31 cellular contexts compared by ENCODE assay signal in genomic region chr1:233362743-233363142, GRCh38.
"Had no signal": no experiment of that assay in that cellular context is flagged by ENCODE, and none has a peak within 500 bp of the region (broad histone marks: within the 10 kb centered on the region; RNA-seq: fewer than 3 reads in every experiment).

No MANE protein-coding gene starts in this region.

- H3K27me3 ChIP-seq: ascending aorta, cardiac muscle cell had no signal

- H3K27ac ChIP-seq: ascending aorta, cardiac muscle cell, WERI-Rb-1 had no signal

- H3K9me3 ChIP-seq: ascending aorta had no signal

- FAIRE-seq: bronchial epithelial cell had no signal

- H3K4me1 ChIP-seq: ascending aorta had no signal

- ATAC-seq: activated CD4-positive, alpha-beta T cell treated with anti-CD3 and anti-CD28 coated beads for 36 hours; activated CD4-positive, CD25-positive, alpha-beta regulatory T cell treated with anti-CD3 and anti-CD28 coated beads, Interleukin-2, amount 50 U/mL, for 24 hours; activated CD8-positive, alpha-beta memory T cell treated with anti-CD3 and anti-CD28 coated beads, Interleukin-2, amount 10 ng/mL, durations not matched to agents 7 days and 5 days; activated CD8-positive, alpha-beta T cell treated with anti-CD3 and anti-CD28 coated beads, Interleukin-2, amount 10 ng/mL, durations not matched to agents 7 days and 5 days; activated naive CD8-positive, alpha-beta T cell treated with anti-CD3 and anti-CD28 coated beads, Interleukin-2, amount 50 U/mL, for 24 hours; WTC11 had no signal

- H3K36me3 ChIP-seq: ascending aorta, cardiac muscle cell, WERI-Rb-1 had no signal

- H3K4me3 ChIP-seq: ascending aorta, cardiac muscle cell had no signal

- DNase-seq: activated CD4-positive, alpha-beta memory T cell treated with anti-CD3 and anti-CD28 coated beads, Interleukin-2, amount 10 ng/mL, durations not matched to agents 7 days and 5 days; activated CD4-positive, alpha-beta T cell treated with anti-CD3 and anti-CD28 coated beads for 1 hour; activated CD4-positive, alpha-beta T cell treated with anti-CD3 and anti-CD28 coated beads for 36 hours; activated CD4-positive, alpha-beta T cell treated with anti-CD3 and anti-CD28 coated beads for 48 hours; activated CD4-positive, alpha-beta T cell treated with anti-CD3 and anti-CD28 coated beads, Interleukin-2, amount 10 ng/mL, durations not matched to agents 7 days and 5 days; activated CD4-positive, alpha-beta T cell treated with anti-CD3 and anti-CD28 coated beads, Interleukin-2, amount 50 U/mL, for 48 hours; activated CD4-positive, CD25-positive, alpha-beta regulatory T cell; activated CD8-positive, alpha-beta memory T cell treated with anti-CD3 and anti-CD28 coated beads for 24 hours; activated CD8-positive, alpha-beta memory T cell treated with anti-CD3 and anti-CD28 coated beads, Interleukin-2, amount 10 ng/mL, durations not matched to agents 7 days and 5 days; activated CD8-positive, alpha-beta memory T cell treated with anti-CD3 and anti-CD28 coated beads, Interleukin-2, amount 50 U/mL, for 48 hours; activated CD8-positive, alpha-beta T cell treated with anti-CD3 and anti-CD28 coated beads, Interleukin-2, amount 10 ng/mL, durations not matched to agents 7 days and 5 days; activated effector memory CD4-positive, alpha-beta T cell treated with Interleukin-2 at 50 U/mL for 16 hours; activated gamma-delta T cell; activated naive CD4-positive, alpha-beta T cell treated with anti-CD3 and anti-CD28 coated beads, Interleukin-2, amount 10 ng/mL, durations not matched to agents 7 days and 5 days; activated naive CD4-positive, alpha-beta T cell treated with Interleukin-2 at 50 U/mL for 16 hours; activated naive CD8-positive, alpha-beta T cell treated with anti-CD3 and anti-CD28 coated beads, Interleukin-2, amount 10 ng/mL, durations not matched to agents 7 days and 5 days; activated naive CD8-positive, alpha-beta T cell treated with anti-CD3 and anti-CD28 coated beads, Interleukin-2, amount 50 U/mL, for 24 hours; activated T-cell treated with anti-CD3 and anti-CD28 coated beads, Interleukin-2, amount 50 U/mL, for 24 hours; activated T-cell treated with anti-CD3 and anti-CD28 coated beads, Interleukin-2, amount 50 U/mL, for 48 hours; amygdala; anterior cingulate cortex; cerebellar nuclear complex; T-helper 1 cell; T-helper 2 cell; T-helper 9 cell; WERI-Rb-1 had no signal
